ENCODE assay signal across 8 cellular contexts in genomic region chr12:50764116-50764860, GRCh38. TPM values are rescaled to one million over a fixed set of nuclear protein-coding genes. Genes with fewer than 3 reads are reported as not detected.
A peak's percentile ranks its signal among the peaks of the same experiment; 100 is the strongest.
DNase-seq lines count a peak whose midpoint lies in the region; ATAC-seq, FAIRE-seq and TF ChIP-seq lines count a peak whose summit lies in the region.

No MANE protein-coding gene starts in this region.

- peak overlapping the region; percentile 3 to 100 (median 78) for H3K4me3 ChIP-seq in adrenal gland
- peak overlapping the region; percentile 98 for H3K4me3 ChIP-seq in hepatocyte
- H3K4me3 ChIP-seq in gastrocnemius medialis = peak overlapping the region; percentile 92 to 99 (median 98)

- intact Hi-C loops in adrenal gland (cut with DNase I) (no loop called here), gastrocnemius medialis (cut with DNase I; ENCODE audit: low total_unique reads) (loop anchor here (2.0 to 10.0 kb wide), 4 partner anchors 161 to 471 kb away; partner anchors contain the start of genes DAZAP2 and SLC11A2)

- FAIRE-seq in HTR-8/SVneo (lab: Jason Lieb, UNC) = no peak

- in situ Hi-C loops in gastrocnemius medialis (cut with MboI; ENCODE audit: low sequenced_read_pairs in 4 of 4) = no loop called here

- peak overlapping the region; percentile 95 for H3K4me2 ChIP-seq in hepatocyte

- peaks cover 14% of the 10 kb centered on the region for H4K20me1 ChIP-seq in hepatocyte (ENCODE audit: insufficient read depth, poor library complexity, severe bottlenecking)

- TF ChIP-seq CTCF in adrenal gland (IDR thresholded peaks at IDR 0.05) = no peak
- TF ChIP-seq CTCF in hepatocyte (IDR thresholded peaks at IDR 0.05; ENCODE audit: poor library complexity) = no peak
- TF ChIP-seq CTCF in gastrocnemius medialis (IDR thresholded peaks at IDR 0.05 in 4 of 5, conservative IDR thresholded peaks at IDR 0.05 in 1 of 5) = peak in 1 of 5 experiments; percentile 16

- TF ChIP-seq POLR2A in adrenal gland (IDR thresholded peaks at IDR 0.05) (peak in 1 of 2 donors; percentile 9), gastrocnemius medialis (IDR thresholded peaks at IDR 0.05) (no peak)

- H3K79me2 ChIP-seq in hepatocyte = peaks cover 64% of the 10 kb centered on the region

- H3K4me1 ChIP-seq in adrenal gland (replicated peaks in 1 of 2) (peaks cover 10 to 53% of the 10 kb centered on the region in 2 donors), hepatocyte (ENCODE audit: insufficient read depth) (peaks cover 32% of the 10 kb centered on the region), gastrocnemius medialis (peaks cover 33 to 47% of the 10 kb centered on the region in 2 donors)

- H3K9me3 ChIP-seq in adrenal gland (replicated peaks in 1 of 3) (no peaks in the 10 kb centered on the region), hepatocyte (ENCODE audit: low read depth) (no peaks in the 10 kb centered on the region), gastrocnemius medialis (no peaks in the 10 kb centered on the region)

- 0 to 1% (median 0%) methylated on average over 2 to 84 of the region's 89 CpGs for WGBS in adrenal gland, 4 donors
- 2% methylated on average over 58 of the region's 89 CpGs for WGBS in hepatocyte (ENCODE audit: low lambda C conversion rate, missing lambda C conversion rate)

- DNase-seq in DMS 273 treated with DMSO at 0.1 percent for 48 hours (lab: John Stamatoyannopoulos, UW) (peak; percentile 27), HTR-8/SVneo (ENCODE audit: insufficient read length, low spot score) (peak; percentile 41), SW 1271 (lab: John Stamatoyannopoulos, UW) (peak; percentile 44 to 54), adrenal gland (peak in 3 of 7 donors; percentile 43 to 73 (median 60)), hepatocyte (ENCODE audit: low spot score) (peak; percentile 78), gastrocnemius medialis (peak in 1 of 2 donors; percentile 35), GM19238 (ENCODE audit: insufficient read length, low spot score) (no peak)

- ATAC-seq in GM19468 (IDR thresholded peaks at IDR 0.05; ENCODE audit: extremely low read depth, unreplicated experiment) (peak; percentile 9), gastrocnemius medialis (peak; percentile 60 to 63)

- H3K36me3 ChIP-seq in adrenal gland (replicated peaks in 1 of 2) (no peaks in the 10 kb centered on the region), hepatocyte (replicated peaks; ENCODE audit: insufficient read depth, low read depth) (no peaks in the 10 kb centered on the region), gastrocnemius medialis (no peaks in the 10 kb centered on the region)

- H3K9me2 ChIP-seq in hepatocyte (replicated peaks; ENCODE audit: insufficient read depth) = no peaks in the 10 kb centered on the region

- H3K27me3 ChIP-seq in adrenal gland (no peaks in the 10 kb centered on the region), hepatocyte (no peaks in the 10 kb centered on the region), gastrocnemius medialis (no peaks in the 10 kb centered on the region)

- H3K27ac ChIP-seq in adrenal gland (peak overlapping the region; percentile 93 to 99 (median 95)), hepatocyte (peak overlapping the region; percentile 100), gastrocnemius medialis (peak overlapping the region; percentile 97 to 100 (median 99))

- peak overlapping the region; percentile 95 for H2AFZ ChIP-seq in hepatocyte

RNA-seq across cellular contexts. Expression of gene ATF1, which starts 0.4 kb away (rescaled TPM):
- total RNA-seq in adrenal gland = 10 to 100 TPM in 7 of 8 donors, 1 to 10 TPM in 1; 8.2 to 57.9 (median 37.7) TPM
- polyA plus RNA-seq in adrenal gland = 10 to 100 TPM in 1 of 3 donors, 1 to 10 TPM in 2; 6.7 to 56.0 (median 9.7) TPM
- total RNA-seq in hepatocyte = 35.5 and 36.1 TPM in 2 replicates
- 24.1 and 24.7 TPM in 2 replicates for polyA plus RNA-seq in hepatocyte
- 10 to 100 TPM; 16.4 to 44.5 (median 37.5) TPM for total RNA-seq in gastrocnemius medialis
